37 cellular contexts compared by ENCODE assay signal in the genomic region with DNA sequence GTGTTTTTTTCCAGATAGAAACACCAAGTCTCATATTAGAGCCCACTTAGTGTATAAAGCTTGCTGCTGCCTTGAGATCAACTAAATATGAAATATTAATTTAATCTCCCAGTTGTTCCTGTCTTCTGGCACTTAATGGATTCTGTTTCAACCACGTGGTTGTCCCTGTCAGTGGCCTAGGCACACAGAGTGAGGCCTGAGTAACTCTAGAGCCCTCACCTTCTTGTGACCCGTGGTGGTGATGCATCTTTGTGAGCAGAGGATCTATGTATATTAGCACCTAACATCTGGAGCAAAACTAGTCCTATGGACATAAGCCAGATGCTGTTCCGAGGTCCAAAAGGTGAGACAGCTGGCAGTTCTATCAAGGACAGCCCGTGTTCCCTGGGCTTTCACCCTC.
"Had no signal": no experiment of that assay in that cellular context is flagged by ENCODE, and none has a peak within 500 bp of the region (broad histone marks: within the 10 kb centered on the region; RNA-seq: fewer than 3 reads in every experiment).

No MANE protein-coding gene starts in this region.

- H3K36me3 ChIP-seq: cardiac muscle cell had no signal

- H3K4me1 Mint-ChIP-seq: activated B cell treated with CpG ODN at 0.5 μM for 24 hours; activated CD4-positive, alpha-beta memory T cell treated with anti-CD3 and anti-CD28 coated beads, Interleukin-2, amount 10 ng/mL, durations not matched to agents 7 days and 5 days; activated CD4-positive, alpha-beta T cell treated with anti-CD3 and anti-CD28 coated beads for 36 hours; activated naive CD8-positive, alpha-beta T cell treated with anti-CD3 and anti-CD28 coated beads for 36 hours; activated T-helper 17 cell treated with anti-CD3 and anti-CD28 coated beads, Interleukin-2, amount 50 U/mL, for 72 hours; central memory CD8-positive, alpha-beta T cell had no signal

- H3K4me3 Mint-ChIP-seq: activated B cell treated with CpG ODN at 0.5 μM for 24 hours; activated CD4-positive, alpha-beta memory T cell treated with anti-CD3 and anti-CD28 coated beads, Interleukin-2, amount 10 ng/mL, durations not matched to agents 7 days and 5 days; activated CD4-positive, alpha-beta T cell treated with anti-CD3 and anti-CD28 coated beads for 36 hours; activated CD4-positive, alpha-beta T cell treated with anti-CD3 and anti-CD28 coated beads, Interleukin-2, amount 10 ng/mL, durations not matched to agents 7 days and 5 days; activated CD8-positive, alpha-beta memory T cell treated with anti-CD3 and anti-CD28 coated beads, Interleukin-2, amount 10 ng/mL, durations not matched to agents 7 days and 5 days; activated CD8-positive, alpha-beta T cell treated with anti-CD3 and anti-CD28 coated beads, Interleukin-2, amount 10 ng/mL, durations not matched to agents 7 days and 5 days; activated naive CD4-positive, alpha-beta T cell treated with anti-CD3 and anti-CD28 coated beads for 36 hours; activated naive CD8-positive, alpha-beta T cell treated with anti-CD3 and anti-CD28 coated beads for 36 hours; activated T-cell treated with anti-CD3 and anti-CD28 coated beads, Interleukin-2, amount 50 U/mL, for 4 hours; activated T-cell treated with anti-CD3 and anti-CD28 coated beads, Interleukin-2, amount 50 U/mL, for 72 hours; activated T-helper 1 cell treated with anti-CD3 and anti-CD28 coated beads, Interleukin-12 subunit alpha, Interleukin-12 subunit beta, Interleukin-2, Interleukin-4 antibody, amounts not matched to agents 30 ng/mL and 10 ng/mL and 1 ng/mL, durations not matched to agents 14 hours and 24 hours and 36 hours; activated T-helper 17 cell treated with anti-CD3 and anti-CD28 coated beads, Interleukin-2, amount 50 U/mL, for 72 hours; central memory CD8-positive, alpha-beta T cell; T-helper 1 cell treated with Interleukin-12 subunit alpha and Interleukin-12 subunit beta and Interleukin-4 antibody, amounts not matched to agents 30 μg/mL and 1 μg/mL, for 36 hours; T-helper 2 cell treated with Interferon-gamma antibody and Interleukin-4, amounts not matched to agents 5 μg/mL and 100 μg/mL, for 36 hours had no signal

- H3K27ac Mint-ChIP-seq: activated B cell treated with CpG ODN at 0.5 μM for 24 hours; activated CD4-positive, alpha-beta memory T cell treated with anti-CD3 and anti-CD28 coated beads, Interleukin-2, amount 10 ng/mL, durations not matched to agents 7 days and 5 days; activated CD4-positive, alpha-beta T cell treated with anti-CD3 and anti-CD28 coated beads for 36 hours; activated CD4-positive, alpha-beta T cell treated with anti-CD3 and anti-CD28 coated beads, Interleukin-2, amount 10 ng/mL, durations not matched to agents 7 days and 5 days; activated CD8-positive, alpha-beta memory T cell treated with anti-CD3 and anti-CD28 coated beads, Interleukin-2, amount 10 ng/mL, durations not matched to agents 7 days and 5 days; activated CD8-positive, alpha-beta T cell treated with anti-CD3 and anti-CD28 coated beads, Interleukin-2, amount 10 ng/mL, durations not matched to agents 7 days and 5 days; activated naive CD4-positive, alpha-beta T cell treated with anti-CD3 and anti-CD28 coated beads for 36 hours; activated naive CD8-positive, alpha-beta T cell treated with anti-CD3 and anti-CD28 coated beads for 36 hours; activated T-cell treated with anti-CD3 and anti-CD28 coated beads, Interleukin-2, amount 50 U/mL, for 72 hours; activated T-helper 1 cell treated with anti-CD3 and anti-CD28 coated beads, Interleukin-12 subunit alpha, Interleukin-12 subunit beta, Interleukin-2, Interleukin-4 antibody, amounts not matched to agents 30 ng/mL and 10 ng/mL and 1 ng/mL, durations not matched to agents 14 hours and 24 hours and 36 hours; activated T-helper 17 cell treated with anti-CD3 and anti-CD28 coated beads, Interleukin-2, amount 50 U/mL, for 72 hours; T-helper 1 cell treated with Interleukin-12 subunit alpha and Interleukin-12 subunit beta and Interleukin-4 antibody, amounts not matched to agents 30 μg/mL and 1 μg/mL, for 36 hours; T-helper 2 cell treated with Interferon-gamma antibody and Interleukin-4, amounts not matched to agents 5 μg/mL and 100 μg/mL, for 36 hours had no signal

- H3K9me3 ChIP-seq: adrenal gland, body of pancreas had no signal

- DNase-seq: activated B cell treated with CpG ODN at 0.5 μM for 24 hours; activated CD4-positive, alpha-beta memory T cell treated with anti-CD3 and anti-CD28 coated beads, Interleukin-2, amount 10 ng/mL, durations not matched to agents 7 days and 5 days; activated CD4-positive, alpha-beta T cell treated with anti-CD3 and anti-CD28 coated beads for 36 hours; activated CD4-positive, alpha-beta T cell treated with anti-CD3 and anti-CD28 coated beads for 48 hours; activated CD4-positive, alpha-beta T cell treated with anti-CD3 and anti-CD28 coated beads, Interleukin-2, amount 10 ng/mL, durations not matched to agents 7 days and 5 days; activated CD4-positive, alpha-beta T cell treated with anti-CD3 and anti-CD28 coated beads, Interleukin-2, amount 50 U/mL, for 48 hours; activated CD4-positive, CD25-positive, alpha-beta regulatory T cell treated with anti-CD3 and anti-CD28 coated beads, Interleukin-2, amount 50 U/mL, for 72 hours; activated CD8-positive, alpha-beta memory T cell treated with anti-CD3 and anti-CD28 coated beads for 24 hours; activated CD8-positive, alpha-beta memory T cell treated with anti-CD3 and anti-CD28 coated beads, Interleukin-2, amount 10 ng/mL, durations not matched to agents 7 days and 5 days; activated CD8-positive, alpha-beta T cell treated with anti-CD3 and anti-CD28 coated beads, Interleukin-2, amount 10 ng/mL, durations not matched to agents 7 days and 5 days; activated effector memory CD4-positive, alpha-beta T cell treated with anti-CD3 and anti-CD28 coated beads, Interleukin-2, amount 50 U/mL, for 16 hours; activated gamma-delta T cell treated with Interleukin-2 at 50 U/mL for 16 hours; activated naive CD4-positive, alpha-beta T cell; activated naive CD4-positive, alpha-beta T cell treated with anti-CD3 and anti-CD28 coated beads for 36 hours; activated naive CD4-positive, alpha-beta T cell treated with anti-CD3 and anti-CD28 coated beads, Interleukin-2, amount 50 U/mL, for 16 hours; activated naive CD8-positive, alpha-beta T cell treated with anti-CD3 and anti-CD28 coated beads for 36 hours; activated T-cell treated with anti-CD3 and anti-CD28 coated beads for 4 hours; activated T-cell treated with anti-CD3 and anti-CD28 coated beads, Interleukin-2, amount 50 U/mL, for 1 hour; activated T-cell treated with anti-CD3 and anti-CD28 coated beads, Interleukin-2, amount 50 U/mL, for 4 hours; activated T-cell treated with anti-CD3 and anti-CD28 coated beads, Interleukin-2, amount 50 U/mL, for 72 hours; adrenal gland; amniotic stem cell; aorta; body of pancreas; caudate nucleus; cerebellar nuclear complex; T-helper 1 cell; T-helper 2 cell; T-helper 9 cell had no signal

- ATAC-seq: activated CD4-positive, alpha-beta T cell treated with anti-CD3 and anti-CD28 coated beads for 36 hours; activated CD8-positive, alpha-beta memory T cell treated with anti-CD3 and anti-CD28 coated beads, Interleukin-2, amount 10 ng/mL, durations not matched to agents 7 days and 5 days; activated CD8-positive, alpha-beta T cell treated with anti-CD3 and anti-CD28 coated beads, Interleukin-2, amount 10 ng/mL, durations not matched to agents 7 days and 5 days; activated naive CD4-positive, alpha-beta T cell treated with anti-CD3 and anti-CD28 coated beads, Interleukin-2, amount 50 U/mL, for 72 hours; activated T-cell treated with anti-CD3 and anti-CD28 coated beads, Interleukin-2, amount 50 U/mL, for 4 hours; activated T-cell treated with anti-CD3 and anti-CD28 coated beads, Interleukin-2, amount 50 U/mL, for 72 hours; activated T-helper 17 cell treated with anti-CD3 and anti-CD28 coated beads, Interleukin-2, amount 50 U/mL, for 72 hours; body of pancreas had no signal

- H3K36me3 Mint-ChIP-seq: activated naive CD4-positive, alpha-beta T cell treated with anti-CD3 and anti-CD28 coated beads, Interleukin-2, amount 50 U/mL, for 72 hours had no signal

- H3K9me3 Mint-ChIP-seq: activated B cell treated with CpG ODN at 0.5 μM for 24 hours; activated CD4-positive, alpha-beta memory T cell treated with anti-CD3 and anti-CD28 coated beads, Interleukin-2, amount 10 ng/mL, durations not matched to agents 7 days and 5 days; activated CD4-positive, alpha-beta T cell treated with anti-CD3 and anti-CD28 coated beads, Interleukin-2, amount 10 ng/mL, durations not matched to agents 7 days and 5 days; activated naive CD4-positive, alpha-beta T cell treated with anti-CD3 and anti-CD28 coated beads for 36 hours; activated naive CD4-positive, alpha-beta T cell treated with anti-CD3 and anti-CD28 coated beads, Interleukin-2, amount 50 U/mL, for 72 hours; activated naive CD8-positive, alpha-beta T cell treated with anti-CD3 and anti-CD28 coated beads for 36 hours; activated T-cell treated with anti-CD3 and anti-CD28 coated beads, Interleukin-2, amount 50 U/mL, for 4 hours; activated T-cell treated with anti-CD3 and anti-CD28 coated beads, Interleukin-2, amount 50 U/mL, for 72 hours; activated T-helper 1 cell treated with anti-CD3 and anti-CD28 coated beads, Interleukin-12 subunit alpha, Interleukin-12 subunit beta, Interleukin-2, Interleukin-4 antibody, amounts not matched to agents 30 ng/mL and 10 ng/mL and 1 ng/mL, durations not matched to agents 14 hours and 24 hours and 36 hours; activated T-helper 17 cell treated with anti-CD3 and anti-CD28 coated beads, Interleukin-2, amount 50 U/mL, for 72 hours; central memory CD8-positive, alpha-beta T cell; T-helper 1 cell treated with Interleukin-12 subunit alpha and Interleukin-12 subunit beta and Interleukin-4 antibody, amounts not matched to agents 30 μg/mL and 1 μg/mL, for 36 hours; T-helper 2 cell treated with Interferon-gamma antibody and Interleukin-4, amounts not matched to agents 5 μg/mL and 100 μg/mL, for 36 hours had no signal

- H3K27me3 ChIP-seq: adrenal gland, body of pancreas, cardiac muscle cell had no signal

- H3K27ac ChIP-seq: adrenal gland, body of pancreas, cardiac muscle cell, VCaP had no signal

- H3K27me3 Mint-ChIP-seq: activated B cell treated with CpG ODN at 0.5 μM for 24 hours; activated CD4-positive, alpha-beta memory T cell treated with anti-CD3 and anti-CD28 coated beads, Interleukin-2, amount 10 ng/mL, durations not matched to agents 7 days and 5 days; activated CD4-positive, alpha-beta T cell treated with anti-CD3 and anti-CD28 coated beads for 36 hours; activated CD4-positive, alpha-beta T cell treated with anti-CD3 and anti-CD28 coated beads, Interleukin-2, amount 10 ng/mL, durations not matched to agents 7 days and 5 days; activated CD8-positive, alpha-beta memory T cell treated with anti-CD3 and anti-CD28 coated beads, Interleukin-2, amount 10 ng/mL, durations not matched to agents 7 days and 5 days; activated naive CD8-positive, alpha-beta T cell treated with anti-CD3 and anti-CD28 coated beads for 36 hours; activated T-helper 17 cell treated with anti-CD3 and anti-CD28 coated beads, Interleukin-2, amount 50 U/mL, for 72 hours; central memory CD8-positive, alpha-beta T cell had no signal

- H3K4me1 ChIP-seq: adrenal gland, body of pancreas had no signal

- H3K4me3 ChIP-seq: adrenal gland, body of pancreas, cardiac muscle cell had no signal
